19 cellular contexts compared by ENCODE assay signal in genomic region chr1:10918531-10918930, GRCh38.
DNase-seq lines count a peak whose midpoint lies in the region; ATAC-seq, FAIRE-seq and TF ChIP-seq lines count a peak whose summit lies in the region.
"Had no signal": no experiment of that assay in that cellular context is flagged by ENCODE, and none has a peak within 500 bp of the region (broad histone marks: within the 10 kb centered on the region; RNA-seq: fewer than 3 reads in every experiment).

No MANE protein-coding gene starts in this region.

- H3K4me1 Mint-ChIP-seq in activated T-cell treated with anti-CD3 and anti-CD28 coated beads, Interleukin-2, amount 50 U/mL, for 24 hours (ENCODE audit: low read depth), result peaks cover 28% of the 10 kb centered on the region

- no peaks in the 10 kb centered on the region for H3F3A ChIP-seq in GM23248 (ENCODE audit: insufficient read depth)

- DNase-seq in AG08395 (ENCODE audit: low spot score) (peak; percentile 88), GM23248 (peak; percentile 66), adipocyte (ENCODE audit: low read depth) (peak; percentile 57), kidney (peak; percentile 15), superior temporal gyrus (ENCODE audit: extremely low spot score) (no peak), GM20000 (ENCODE audit: low spot score) (no peak)
- DNase-seq in activated T-cell treated with anti-CD3 and anti-CD28 coated beads, Interleukin-2, amount 50 U/mL, for 24 hours, result no peak
- DNase-seq in activated naive CD4-positive, alpha-beta T cell treated with anti-CD3 and anti-CD28 coated beads, Interleukin-2, amount 50 U/mL, for 72 hours (ENCODE audit: low spot score in 2 of 2), result no peak
- DNase-seq: activated B cell treated with CpG ODN at 0.5 μM for 24 hours, activated T-cell treated with anti-CD3 and anti-CD28 coated beads for 4 hours, AML-193, aorta, DMS153, foreskin keratinocyte, mesendoderm, substantia nigra had no signal

- peaks cover 3% of the 10 kb centered on the region; the same call in 1 of the 2 replicates for H3K4me1 ChIP-seq in GM23248 (ENCODE audit: insufficient read depth)
- H3K4me1 ChIP-seq in adipocyte (ENCODE audit: control insufficient read depth, insufficient read depth, low read length), result no peaks in the 10 kb centered on the region
- no peaks in the 10 kb centered on the region for H3K4me1 ChIP-seq in kidney (ENCODE audit: control insufficient read depth in 1 of 2, insufficient read depth in 1 of 2, low read depth in 1 of 2, low read length in 2 of 2)
- H3K4me1 ChIP-seq: parathyroid adenoma, SJSA1 had no signal

- no peak overlapping the region for H3K4me2 ChIP-seq in GM23248 (ENCODE audit: unreplicated experiment)

- no peak for FAIRE-seq in kidney (lab: Jason Lieb, UNC)
- FAIRE-seq: GM12891 had no signal

- no peak overlapping the region for H3K27ac Mint-ChIP-seq in activated T-cell treated with anti-CD3 and anti-CD28 coated beads, Interleukin-2, amount 50 U/mL, for 24 hours
- H3K27ac Mint-ChIP-seq in activated naive CD4-positive, alpha-beta T cell treated with anti-CD3 and anti-CD28 coated beads, Interleukin-2, amount 50 U/mL, for 72 hours, result no peak overlapping the region
- H3K27ac Mint-ChIP-seq: activated B cell treated with CpG ODN at 0.5 μM for 24 hours had no signal

- no peak overlapping the region for H2AFZ ChIP-seq in GM23248
- H2AFZ ChIP-seq: parathyroid adenoma had no signal

- no peak for TF ChIP-seq CTCF in kidney (IDR thresholded peaks at IDR 0.05; ENCODE audit: borderline replicate concordance, extremely low read depth, insufficient read depth)
- no peak for TF ChIP-seq CTCF in GM20000 (IDR thresholded peaks at IDR 0.05; ENCODE audit: extremely low read depth, missing control alignments)

- H3K9me2 ChIP-seq in GM23248 (ENCODE audit: insufficient read depth), result no peaks in the 10 kb centered on the region

- H3K4me3 ChIP-seq in GM23248 (no peak overlapping the region), adipocyte (ENCODE audit: low read length) (no peak overlapping the region), kidney (ENCODE audit: low read length in 2 of 2) (no peak overlapping the region)
- H3K4me3 ChIP-seq: SJSA1 had no signal

- H3K4me3 Mint-ChIP-seq in activated T-cell treated with anti-CD3 and anti-CD28 coated beads, Interleukin-2, amount 50 U/mL, for 24 hours, result no peak overlapping the region
- H3K4me3 Mint-ChIP-seq: activated B cell treated with CpG ODN at 0.5 μM for 24 hours had no signal

- in situ Hi-C loops in GM23248 (cut with MboI), result no loop called here

- no peaks in the 10 kb centered on the region for H3K36me3 ChIP-seq in GM23248 (ENCODE audit: low read depth)
- no peaks in the 10 kb centered on the region for H3K36me3 ChIP-seq in adipocyte (ENCODE audit: control insufficient read depth, insufficient read depth, low read length, severe bottlenecking)
- no peaks in the 10 kb centered on the region for H3K36me3 ChIP-seq in kidney (ENCODE audit: control insufficient read depth in 1 of 2, insufficient read depth in 2 of 2, low read length in 2 of 2)
- H3K36me3 ChIP-seq: SJSA1 had no signal

- intact Hi-C loops in kidney (cut with DNase I), result no loop called here

- no peaks in the 10 kb centered on the region for H3K36me3 Mint-ChIP-seq in activated T-cell treated with anti-CD3 and anti-CD28 coated beads, Interleukin-2, amount 50 U/mL, for 24 hours (ENCODE audit: low read depth)
- no peaks in the 10 kb centered on the region for H3K36me3 Mint-ChIP-seq in activated naive CD4-positive, alpha-beta T cell treated with anti-CD3 and anti-CD28 coated beads, Interleukin-2, amount 50 U/mL, for 72 hours

- H3K9ac ChIP-seq in GM23248 (no peak overlapping the region), adipocyte (ENCODE audit: low read length) (no peak overlapping the region), kidney (ENCODE audit: low read length in 2 of 2) (no peak overlapping the region)
- H3K9ac ChIP-seq: parathyroid adenoma had no signal

- H3K9me3 Mint-ChIP-seq in activated T-cell treated with anti-CD3 and anti-CD28 coated beads, Interleukin-2, amount 50 U/mL, for 24 hours, result no peaks in the 10 kb centered on the region
- H3K9me3 Mint-ChIP-seq in activated naive CD4-positive, alpha-beta T cell treated with anti-CD3 and anti-CD28 coated beads, Interleukin-2, amount 50 U/mL, for 72 hours, result no peaks in the 10 kb centered on the region
- H3K9me3 Mint-ChIP-seq: activated B cell treated with CpG ODN at 0.5 μM for 24 hours had no signal

- ATAC-seq in activated naive CD4-positive, alpha-beta T cell treated with anti-CD3 and anti-CD28 coated beads, Interleukin-2, amount 50 U/mL, for 72 hours, result no peak
- ATAC-seq: foreskin keratinocyte had no signal

- WGBS in GM23248 (ENCODE audit: low coverage in 1 of 2, low lambda C conversion rate in 2 of 2, missing lambda C conversion rate in 2 of 2), 2 experiments, result 3 to 8% methylated on average over 5 of the region's 5 CpGs

- H3K27me3 ChIP-seq in GM23248 (replicated peaks; ENCODE audit: insufficient read depth) (peaks cover 29% of the 10 kb centered on the region), adipocyte (replicated peaks; ENCODE audit: control insufficient read depth, insufficient read depth, low read length) (peaks cover 50% of the 10 kb centered on the region)
- H3K27me3 ChIP-seq: foreskin keratinocyte had no signal

- no peak overlapping the region for H3K27ac ChIP-seq in GM23248
- H3K27ac ChIP-seq in kidney (ENCODE audit: low read depth in 2 of 2, low read length in 2 of 2), result no peak overlapping the region
- H3K27ac ChIP-seq: foreskin keratinocyte, parathyroid adenoma, SJSA1 had no signal

- H3K9me3 ChIP-seq in GM23248 (ENCODE audit: low read depth) (no peaks in the 10 kb centered on the region), adipocyte (ENCODE audit: control insufficient read depth, low read length) (peaks cover 5% of the 10 kb centered on the region), kidney (ENCODE audit: control insufficient read depth in 1 of 2, low read length in 2 of 2) (no peaks in the 10 kb centered on the region)
- H3K9me3 ChIP-seq: SJSA1 had no signal

- H3K79me2 ChIP-seq in GM23248 (ENCODE audit: insufficient read depth), result no peaks in the 10 kb centered on the region
- H3K79me2 ChIP-seq: parathyroid adenoma had no signal

- no peaks in the 10 kb centered on the region for H4K20me1 ChIP-seq in GM23248 (ENCODE audit: insufficient read depth)

- peaks cover 43% of the 10 kb centered on the region for H3K27me3 Mint-ChIP-seq in activated T-cell treated with anti-CD3 and anti-CD28 coated beads, Interleukin-2, amount 50 U/mL, for 24 hours

Comparison
In these comparisons a context has a peak if more than half of its experiments do, and no peak if none do; other contexts are left out.
1. DNase-seq: peak in AG08395 (single experiment), GM23248 (single experiment), adipocyte (single experiment) and kidney (single experiment); none in superior temporal gyrus (single experiment), activated T-cell treated with anti-CD3 and anti-CD28 coated beads, Interleukin-2, amount 50 U/mL, for 24 hours (single experiment), GM20000 (single experiment) and activated naive CD4-positive, alpha-beta T cell treated with anti-CD3 and anti-CD28 coated beads, Interleukin-2, amount 50 U/mL, for 72 hours (0 of 2).